1 cellular context compared by ENCODE assay signal in the genomic region with DNA sequence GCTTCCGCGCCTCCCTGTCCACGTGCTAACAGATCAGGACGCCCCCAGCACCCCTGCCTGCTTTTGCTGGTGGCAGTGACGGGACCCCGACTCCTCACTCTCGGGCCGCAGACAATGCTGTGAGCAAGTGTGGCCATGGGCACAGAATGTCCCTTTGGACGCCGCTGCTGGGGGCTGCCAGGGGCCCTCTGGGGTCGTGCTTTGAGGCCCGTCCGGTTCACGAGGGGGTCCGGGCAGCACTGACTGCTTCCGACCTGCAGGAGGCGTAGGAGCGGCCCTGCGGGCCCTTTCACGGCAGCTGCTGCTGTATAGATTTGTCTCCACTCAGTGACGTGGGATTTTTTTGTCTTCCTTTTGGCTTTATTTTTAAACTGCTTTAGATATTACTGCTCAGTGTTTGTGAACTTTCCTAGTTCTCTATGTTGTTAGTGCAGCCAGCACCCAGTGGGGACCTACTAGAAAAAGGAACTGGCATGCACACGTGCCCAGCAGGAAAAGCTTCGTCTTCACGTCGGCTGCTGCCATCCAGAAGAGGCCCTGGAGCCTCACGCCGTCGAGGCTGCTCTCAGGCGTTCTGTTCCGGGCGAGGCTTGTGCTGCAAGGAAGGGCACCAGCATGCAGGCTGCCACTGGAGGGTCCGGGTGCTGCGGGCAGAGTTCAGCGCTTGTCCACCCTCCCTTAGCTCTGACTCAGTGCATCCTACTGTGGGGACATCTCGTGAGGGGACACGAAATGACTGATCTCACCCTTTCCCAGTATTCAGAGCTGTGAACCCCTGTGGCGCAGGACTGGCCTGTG.
TF ChIP-seq lines count a peak whose summit lies in the region.

No MANE protein-coding gene starts in this region.

TF ChIP-seq in H1, 55 proteins besides CTCF, POLR2A, EP300 and RAD21:
- TF ChIP-seq TAF7 (optimal IDR thresholded peaks at IDR 0.05; ENCODE audit: borderline replicate concordance, low read depth, low read length) (no peak), POU5F1 (IDR thresholded peaks at IDR 0.05; ENCODE audit: low read depth, low read length) (no peak)
- TF ChIP-seq, protein P1, sequence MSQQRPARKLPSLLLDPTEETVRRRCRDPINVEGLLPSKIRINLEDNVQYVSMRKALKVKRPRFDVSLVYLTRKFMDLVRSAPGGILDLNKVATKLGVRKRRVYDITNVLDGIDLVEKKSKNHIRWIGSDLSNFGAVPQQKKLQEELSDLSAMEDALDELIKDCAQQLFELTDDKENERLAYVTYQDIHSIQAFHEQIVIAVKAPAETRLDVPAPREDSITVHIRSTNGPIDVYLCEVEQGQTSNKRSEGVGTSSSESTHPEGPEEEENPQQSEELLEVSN (IDR thresholded peaks at IDR 0.05): no peak
